Comparison of ENCODE assay signal across 1 cellular context in genomic region chr15:95615436-95615835, GRCh38.
TF ChIP-seq lines count a peak whose summit lies in the region.

No MANE protein-coding gene starts in this region.

TF ChIP-seq in SK-N-SH, 30 proteins besides CTCF, POLR2A, EP300 and RAD21 (continued from another document):
- no peak for TF ChIP-seq USF2 (IDR thresholded peaks at IDR 0.05; ENCODE audit: borderline replicate concordance, low read depth, low read length)
- TF ChIP-seq MXI1 (IDR thresholded peaks at IDR 0.05; ENCODE audit: low read depth, low read length) = no peak
- no peak for TF ChIP-seq FOSL2 (IDR thresholded peaks at IDR 0.05; ENCODE audit: borderline replicate concordance, low read depth)
- no peak for TF ChIP-seq YY1 (IDR thresholded peaks at IDR 0.05; ENCODE audit: low read depth)
